ENCODE assay signal across 17 cellular contexts in the genomic region with DNA sequence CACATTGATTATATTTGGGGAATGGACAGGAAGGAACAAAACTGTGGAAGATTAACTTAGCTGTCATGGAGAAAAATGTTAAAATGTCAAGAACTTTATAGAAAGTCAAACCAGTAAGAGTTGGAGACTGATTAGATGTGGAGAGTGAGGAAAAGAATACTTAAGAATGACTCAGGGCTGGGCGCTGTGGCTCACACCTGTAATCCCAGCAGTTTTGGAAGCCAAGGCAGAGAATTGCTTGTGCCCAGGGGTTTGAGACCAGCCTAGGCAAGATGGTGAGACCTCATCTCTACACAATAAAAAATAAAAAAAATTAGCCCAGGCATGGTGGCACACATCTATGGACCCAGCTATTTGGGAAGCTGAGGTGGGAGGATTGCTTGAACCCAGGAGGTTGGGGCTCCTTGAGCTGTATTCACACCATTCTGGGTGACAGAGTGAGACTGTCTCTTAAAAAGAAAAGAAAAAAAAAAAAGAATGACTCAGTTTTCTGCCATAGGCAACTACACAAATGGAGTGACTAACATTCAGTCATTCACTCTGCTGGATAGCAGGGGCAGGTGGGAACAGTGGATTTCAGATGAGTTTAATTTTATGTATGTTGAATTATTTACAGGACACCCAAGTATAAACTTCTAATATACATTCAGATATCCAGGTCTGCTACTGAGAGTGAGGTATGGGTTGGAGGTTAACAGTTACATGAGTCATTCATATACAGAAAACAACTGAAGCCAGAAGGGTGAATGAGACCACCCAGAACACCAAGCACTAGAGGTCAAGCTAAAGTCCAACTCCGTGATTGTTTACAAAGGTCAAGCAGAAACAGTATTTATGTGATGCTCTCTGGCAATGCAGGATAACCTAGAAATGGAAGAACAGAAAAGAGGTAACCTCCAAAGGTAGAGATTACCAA. TPM values are rescaled to one million over a fixed set of nuclear protein-coding genes. Genes with fewer than 3 reads are reported as not detected.
DNase-seq lines count a peak whose midpoint lies in the region; ATAC-seq, FAIRE-seq and TF ChIP-seq lines count a peak whose summit lies in the region.
"Had no signal": no experiment of that assay in that cellular context is flagged by ENCODE, and none has a peak within 500 bp of the region (broad histone marks: within the 10 kb centered on the region; RNA-seq: fewer than 3 reads in every experiment).

No MANE protein-coding gene starts in this region.

- intact Hi-C loops in CD14-positive monocyte (cut with micrococcal nuclease), result no loop called here
- intact Hi-C loops in pancreas (cut with DNase I), result no loop called here

- no peaks in the 10 kb centered on the region for H3K9me3 ChIP-seq in pancreas
- H3K9me3 ChIP-seq: BLaER1, uterus had no signal

- no peak overlapping the region for H3K4me3 Mint-ChIP-seq in CD14-positive monocyte
- H3K4me3 Mint-ChIP-seq in activated T-helper 17 cell treated with anti-CD3 and anti-CD28 coated beads, Interleukin-2, amount 50 U/mL, for 72 hours, result peak overlapping the region; percentile 20
- H3K4me3 Mint-ChIP-seq: stimulated activated memory B cell treated with anti-CD40 and anti-IgM and Interleukin-4, amounts not matched to agents 10 μg/mL and 1 μg/mL and 100 μg/mL, for 72 hours had no signal

- TF ChIP-seq CTCF in CD14-positive monocyte (IDR thresholded peaks at IDR 0.05), result no peak
- TF ChIP-seq CTCF in pancreas (IDR thresholded peaks at IDR 0.05), result no peak

- H3K27me3 Mint-ChIP-seq in CD14-positive monocyte (ENCODE audit: low read depth in 3 of 3), result no peaks in the 10 kb centered on the region
- H3K27me3 Mint-ChIP-seq in activated T-helper 17 cell treated with anti-CD3 and anti-CD28 coated beads, Interleukin-2, amount 50 U/mL, for 72 hours, result no peaks in the 10 kb centered on the region
- H3K27me3 Mint-ChIP-seq: stimulated activated memory B cell treated with anti-CD40 and anti-IgM and Interleukin-4, amounts not matched to agents 10 μg/mL and 1 μg/mL and 100 μg/mL, for 72 hours had no signal

- ATAC-seq in activated T-helper 17 cell treated with anti-CD3 and anti-CD28 coated beads, Interleukin-2, amount 50 U/mL, for 72 hours (replicated peaks), result peak; percentile 96
- no peak for ATAC-seq in pancreas
- ATAC-seq: right cardiac atrium; stimulated activated memory B cell treated with anti-CD40 and anti-IgM and Interleukin-4, amounts not matched to agents 10 μg/mL and 1 μg/mL and 100 μg/mL, for 72 hours had no signal

- DNase-seq in CD14-positive monocyte (ENCODE audit: low spot score), result no peak
- DNase-seq in H54 (ENCODE audit: insufficient read length, low spot score), result peak; percentile 45
- peak; percentile 3 for DNase-seq in kidney glomerular epithelial cell (lab: John Stamatoyannopoulos, UW)
- no peak for DNase-seq in UCSD-AML1 (lab: John Stamatoyannopoulos, UW; ENCODE audit: unreplicated experiment)
- no peak for DNase-seq in iPS-NIHi11 (ENCODE audit: low spot score)
- no peak for DNase-seq in pancreas
- no peak for DNase-seq in NCI-H524 (lab: John Stamatoyannopoulos, UW)
- DNase-seq: activated effector memory CD4-positive, alpha-beta T cell treated with Interleukin-2 at 50 U/mL for 16 hours; islet precursor cell; NCI-H2171; right cardiac atrium; stimulated activated CD4-positive, alpha-beta T cell treated with anti-CD3 and anti-CD28 coated beads, Interleukin-4, amount 100 ng/mL, for 4 hours; uterus had no signal

- peaks cover 31 to 44% of the 10 kb centered on the region in 2 donors for H3K36me3 Mint-ChIP-seq in CD14-positive monocyte
- peaks cover 84% of the 10 kb centered on the region for H3K36me3 Mint-ChIP-seq in activated T-helper 17 cell treated with anti-CD3 and anti-CD28 coated beads, Interleukin-2, amount 50 U/mL, for 72 hours (ENCODE audit: low read depth)

- FAIRE-seq in H54 (lab: Jason Lieb, UNC), result peak; percentile 80
- FAIRE-seq in pancreas (lab: Jason Lieb, UNC), result no peak

- no peak overlapping the region for H3K27ac ChIP-seq in pancreas
- H3K27ac ChIP-seq: BLaER1, cardiac muscle cell, uterus had no signal

- no peaks in the 10 kb centered on the region for H3K36me3 ChIP-seq in pancreas
- H3K36me3 ChIP-seq: uterus had no signal

- no peaks in the 10 kb centered on the region for H3K27me3 ChIP-seq in pancreas
- H3K27me3 ChIP-seq: BLaER1, cardiac muscle cell, uterus had no signal

- no peak for TF ChIP-seq POLR2A in H54 (IDR thresholded peaks at IDR 0.05; ENCODE audit: low read depth, low read length)

- peaks cover 0 to 10% (median 9%) of the 10 kb centered on the region in 3 donors for H3K4me1 ChIP-seq in pancreas
- H3K4me1 ChIP-seq: BLaER1, uterus had no signal

- H3K4me1 Mint-ChIP-seq in CD14-positive monocyte, result peaks cover 16% of the 10 kb centered on the region
- peaks cover 7% of the 10 kb centered on the region for H3K4me1 Mint-ChIP-seq in activated T-helper 17 cell treated with anti-CD3 and anti-CD28 coated beads, Interleukin-2, amount 50 U/mL, for 72 hours
- H3K4me1 Mint-ChIP-seq: stimulated activated memory B cell treated with anti-CD40 and anti-IgM and Interleukin-4, amounts not matched to agents 10 μg/mL and 1 μg/mL and 100 μg/mL, for 72 hours had no signal

- H3K9me3 Mint-ChIP-seq in CD14-positive monocyte, result no peaks in the 10 kb centered on the region
- no peaks in the 10 kb centered on the region for H3K9me3 Mint-ChIP-seq in activated T-helper 17 cell treated with anti-CD3 and anti-CD28 coated beads, Interleukin-2, amount 50 U/mL, for 72 hours
- H3K9me3 Mint-ChIP-seq: stimulated activated memory B cell treated with anti-CD40 and anti-IgM and Interleukin-4, amounts not matched to agents 10 μg/mL and 1 μg/mL and 100 μg/mL, for 72 hours had no signal

- WGBS in pancreas, 2 donors, result 84 to 85% methylated on average over 2 of the region's 2 CpGs

- H3K27ac Mint-ChIP-seq in CD14-positive monocyte, result peak overlapping the region in 5 of 7 donors; percentile 23 to 81 (median 66)
- peak overlapping the region; percentile 41 for H3K27ac Mint-ChIP-seq in activated T-helper 17 cell treated with anti-CD3 and anti-CD28 coated beads, Interleukin-2, amount 50 U/mL, for 72 hours
- H3K27ac Mint-ChIP-seq: stimulated activated memory B cell treated with anti-CD40 and anti-IgM and Interleukin-4, amounts not matched to agents 10 μg/mL and 1 μg/mL and 100 μg/mL, for 72 hours had no signal

- H3K4me3 ChIP-seq in pancreas, result no peak overlapping the region
- H3K4me3 ChIP-seq: BLaER1, cardiac muscle cell, uterus had no signal

RNA-seq across cellular contexts. Expression of a gene that starts 33.9 kb away (rescaled TPM):
- polyA plus RNA-seq in CD14-positive monocyte, result 1 to 10 TPM; 3.1 to 3.9 TPM
- 10 to 100 TPM; 58.4 to 59.3 TPM for total RNA-seq in activated T-helper 17 cell treated with anti-CD3 and anti-CD28 coated beads, Interleukin-2, amount 50 U/mL, for 72 hours
- total RNA-seq in pancreas, result 10 to 100 TPM; 11.1 to 17.8 (median 14.4) TPM
- polyA plus RNA-seq in pancreas, result 1 to 10 TPM; 9.2 to 9.3 TPM

RNA-seq across cellular contexts. Expression of a gene that starts 40.4 kb away (rescaled TPM):
- polyA plus RNA-seq in CD14-positive monocyte (10 to 100 TPM; 16.9 to 18.0 TPM), pancreas (10 to 100 TPM in 1 of 2 donors, 1 to 10 TPM in 1; 7.5 to 14.9 TPM)
- 10 to 100 TPM; 16.9 to 26.0 TPM for total RNA-seq in activated T-helper 17 cell treated with anti-CD3 and anti-CD28 coated beads, Interleukin-2, amount 50 U/mL, for 72 hours
- 10 to 100 TPM in 3 of 6 donors, 1 to 10 TPM in 3; 5.9 to 11.3 (median 8.4) TPM for total RNA-seq in pancreas

RNA-seq across cellular contexts. Expression of a gene that starts 40.7 kb away (rescaled TPM):
- 10 to 100 TPM; 12.3 to 20.4 TPM for polyA plus RNA-seq in CD14-positive monocyte
- total RNA-seq in activated T-helper 17 cell treated with anti-CD3 and anti-CD28 coated beads, Interleukin-2, amount 50 U/mL, for 72 hours, result 100 to 1,000 TPM in 1 of 2 donors, 10 to 100 TPM in 1; 41.9 to 146 TPM
- 10 to 100 TPM in 3 of 6 donors, 1 to 10 TPM in 3; 7.2 to 15.1 (median 10.7) TPM for total RNA-seq in pancreas
- 10 to 100 TPM; 11.1 to 21.8 TPM for polyA plus RNA-seq in pancreas

Comparison
In these comparisons a context has a peak if more than half of its experiments do, and no peak if none do; other contexts are left out.
1. DNase-seq: peak in H54 (single experiment) and kidney glomerular epithelial cell (single experiment); none in CD14-positive monocyte (single experiment), UCSD-AML1 (single experiment), iPS-NIHi11 (single experiment), pancreas (0 of 6) and NCI-H524 (0 of 2).